In genomic region chr2:129901754-129902415, GRCh38 we compare ENCODE assay signal across 20 cellular contexts.
"Had no signal": no experiment of that assay in that cellular context is flagged by ENCODE, and none has a peak within 500 bp of the region (broad histone marks: within the 10 kb centered on the region; RNA-seq: fewer than 3 reads in every experiment).

No MANE protein-coding gene starts in this region.

- H3K9me3 Mint-ChIP-seq: activated T-cell treated with anti-CD3 and anti-CD28 coated beads, Interleukin-2, amount 50 U/mL, for 72 hours; stimulated activated naive CD8-positive, alpha-beta T cell treated with anti-CD3 and anti-CD28 coated beads, Interleukin-15, Interleukin-2, amounts not matched to agents 100 ng/mL and 50 ng/mL, for 24 hours had no signal

- H3K36me3 ChIP-seq: cardiac muscle cell, left lung, neutrophil had no signal

- H3K9me3 ChIP-seq: left lung, mucosa of descending colon, neutrophil had no signal

- H3K27me3 ChIP-seq: cardiac muscle cell, dorsolateral prefrontal cortex, neutrophil had no signal

- H3K27ac ChIP-seq: cardiac muscle cell, dorsolateral prefrontal cortex, left lung, neutrophil had no signal

- H3K36me3 Mint-ChIP-seq: activated naive CD8-positive, alpha-beta T cell; naive B cell had no signal

- H3K27ac Mint-ChIP-seq: activated CD8-positive, alpha-beta T cell treated with anti-CD3 and anti-CD28 coated beads for 36 hours; activated naive CD8-positive, alpha-beta T cell; activated T-cell treated with anti-CD3 and anti-CD28 coated beads, Interleukin-2, amount 50 U/mL, for 72 hours; naive B cell; stimulated activated naive CD8-positive, alpha-beta T cell treated with anti-CD3 and anti-CD28 coated beads, Interleukin-15, Interleukin-2, amounts not matched to agents 100 ng/mL and 50 ng/mL, for 24 hours had no signal

- H3K4me3 Mint-ChIP-seq: activated CD8-positive, alpha-beta T cell treated with anti-CD3 and anti-CD28 coated beads for 36 hours; activated naive CD8-positive, alpha-beta T cell; activated T-cell treated with anti-CD3 and anti-CD28 coated beads, Interleukin-2, amount 50 U/mL, for 72 hours; naive B cell; stimulated activated naive CD8-positive, alpha-beta T cell treated with anti-CD3 and anti-CD28 coated beads, Interleukin-15, Interleukin-2, amounts not matched to agents 100 ng/mL and 50 ng/mL, for 24 hours had no signal

- DNase-seq: activated CD4-positive, alpha-beta T cell treated with anti-CD3 and anti-CD28 coated beads for 48 hours; activated CD4-positive, CD25-positive, alpha-beta regulatory T cell; activated CD8-positive, alpha-beta T cell treated with anti-CD3 and anti-CD28 coated beads for 36 hours; activated T-cell treated with anti-CD3 and anti-CD28 coated beads, Interleukin-2, amount 50 U/mL, for 72 hours; dorsolateral prefrontal cortex; foreskin melanocyte; mammary epithelial cell; mucosa of descending colon; naive B cell; retina; stimulated activated CD4-positive, alpha-beta T cell treated with anti-CD3 and anti-CD28 coated beads, Interleukin-12 subunit alpha, Interleukin-12 subunit beta, amount 100 ng/mL, for 4 hours; stimulated activated CD4-positive, alpha-beta T cell treated with anti-CD3 and anti-CD28 coated beads, Interleukin-1b, Interleukin-23, amount 100 ng/mL, for 48 hours; stimulated activated CD8-positive, alpha-beta memory T cell treated with anti-CD3 and anti-CD28 coated beads, Interleukin-4, amount 100 ng/mL, for 48 hours; T1000; trophoblast cell had no signal

- ATAC-seq: activated CD8-positive, alpha-beta T cell treated with anti-CD3 and anti-CD28 coated beads for 36 hours; activated T-cell treated with anti-CD3 and anti-CD28 coated beads, Interleukin-2, amount 50 U/mL, for 72 hours; left lung; mucosa of descending colon had no signal

- H3K4me1 ChIP-seq: left lung had no signal

- H3K4me3 ChIP-seq: cardiac muscle cell, dorsolateral prefrontal cortex, left lung, mucosa of descending colon had no signal
